ENCODE assay signal across 22 cellular contexts in genomic region chr9:114012126-114012525, GRCh38.
DNase-seq lines count a peak whose midpoint lies in the region; ATAC-seq and TF ChIP-seq lines count a peak whose summit lies in the region.
"Had no signal": no experiment of that assay in that cellular context is flagged by ENCODE, and none has a peak within 500 bp of the region (broad histone marks: within the 10 kb centered on the region; RNA-seq: fewer than 3 reads in every experiment).

No MANE protein-coding gene starts in this region.

- H3K4me1 ChIP-seq in BE2C (peaks cover 19% of the 10 kb centered on the region), Peyer's patch (no peaks in the 10 kb centered on the region), spleen (no peaks in the 10 kb centered on the region)
- H3K4me1 ChIP-seq: A549 had no signal

- intact Hi-C loops in spleen (cut with DNase I; ENCODE audit: low total_unique reads) = no loop called here

- H3K4me1 Mint-ChIP-seq in glutamatergic neuron (ENCODE audit: low read depth, unreplicated experiment) = peaks cover 32% of the 10 kb centered on the region
- H3K4me1 Mint-ChIP-seq: B cell had no signal

- H3K4me3 ChIP-seq in BE2C (ENCODE audit: low read depth, low read length) (no peak overlapping the region), Peyer's patch (no peak overlapping the region), spleen (no peak overlapping the region)
- H3K4me3 ChIP-seq: A549, SK-N-MC had no signal

- no peaks in the 10 kb centered on the region for H3K27me3 ChIP-seq in BE2C
- H3K27me3 ChIP-seq in Peyer's patch = no peaks in the 10 kb centered on the region
- H3K27me3 ChIP-seq in spleen (replicated peaks in 1 of 7) = no peaks in the 10 kb centered on the region

- TF ChIP-seq POLR2A in Peyer's patch (IDR thresholded peaks at IDR 0.05) (no peak), spleen (IDR thresholded peaks at IDR 0.05) (no peak)

- ATAC-seq in omental fat pad (ENCODE audit: low FRiP score) = no peak
- ATAC-seq: A549, HCT116 had no signal

- no peak overlapping the region for H3K4me3 Mint-ChIP-seq in glutamatergic neuron (ENCODE audit: unreplicated experiment)
- H3K4me3 Mint-ChIP-seq: B cell had no signal

- H3K27me3 Mint-ChIP-seq in glutamatergic neuron (ENCODE audit: unreplicated experiment) = peaks cover 9% of the 10 kb centered on the region
- H3K27me3 Mint-ChIP-seq: B cell had no signal

- no peaks in the 10 kb centered on the region for H3K9me3 ChIP-seq in BE2C
- no peaks in the 10 kb centered on the region for H3K9me3 ChIP-seq in Peyer's patch
- peaks cover 0 to 10% (median 3%) of the 10 kb centered on the region in 8 donors for H3K9me3 ChIP-seq in spleen
- H3K9me3 ChIP-seq: A549 had no signal

- H3K36me3 Mint-ChIP-seq in glutamatergic neuron (ENCODE audit: unreplicated experiment) = peaks cover 22% of the 10 kb centered on the region

- TF ChIP-seq CTCF in BE2C (IDR thresholded peaks at IDR 0.05; ENCODE audit: low read depth, low read length) (no peak), Peyer's patch (IDR thresholded peaks at IDR 0.05) (no peak), glutamatergic neuron (IDR thresholded peaks at IDR 0.05; ENCODE audit: partially characterized antibody, unreplicated experiment) (no peak), spleen (IDR thresholded peaks at IDR 0.05 in 8 of 11, conservative IDR thresholded peaks at IDR 0.05 in 3 of 11) (no peak), omental fat pad (IDR thresholded peaks at IDR 0.05) (no peak)

- peak; percentile 3 for DNase-seq in BE2C
- peak in 2 of 3 donors; percentile 7 to 12 for DNase-seq in Peyer's patch
- DNase-seq in glutamatergic neuron = no peak
- DNase-seq in spleen = peak; percentile 8
- DNase-seq in NCI-H446 (lab: John Stamatoyannopoulos, UW) = no peak
- DNase-seq in DMS153 (lab: John Stamatoyannopoulos, UW) = no peak
- no peak for DNase-seq in omental fat pad (ENCODE audit: low spot score)
- DNase-seq: Calu3, DND-41, NCI-H1048, NCI-H1417 treated with DMSO at 0.1 percent for 48 hours, NCI-H1694 treated with DMSO at 0.1 percent for 48 hours, NCI-H2081, NCI-H2227 treated with DMSO at 0.1 percent for 48 hours, NCI-H510A, NCI-H69, SHP77 treated with DMSO at 0.1 percent for 48 hours had no signal

- peaks cover 17% of the 10 kb centered on the region for H3K9me3 Mint-ChIP-seq in glutamatergic neuron (ENCODE audit: unreplicated experiment)

- H3K36me3 ChIP-seq in BE2C (peaks cover 33% of the 10 kb centered on the region), Peyer's patch (no peaks in the 10 kb centered on the region), spleen (peaks cover 0 to 54% (median 9%) of the 10 kb centered on the region in 6 donors)

- H3K27ac ChIP-seq in Peyer's patch = no peak overlapping the region
- no peak overlapping the region for H3K27ac ChIP-seq in spleen
- H3K27ac ChIP-seq: A549, RWPE1, SK-N-MC had no signal

- WGBS in spleen, 5 donors = 77 to 96% (median 86%) methylated on average over 2 of the region's 2 CpGs

- peak overlapping the region; percentile 29 for H3K27ac Mint-ChIP-seq in glutamatergic neuron (ENCODE audit: unreplicated experiment)
- H3K27ac Mint-ChIP-seq: B cell had no signal

Comparison
In these comparisons a context has a peak if more than half of its experiments do, and no peak if none do; other contexts are left out.
1. DNase-seq: peak in BE2C (single experiment), Peyer's patch (2 of 3) and spleen (single experiment); none in glutamatergic neuron (single experiment), NCI-H446 (0 of 2), DMS153 (single experiment) and omental fat pad (single experiment).